12 cellular contexts compared by ENCODE assay signal in genomic region chr9:115058684-115059315, GRCh38. TPM values are rescaled to one million over a fixed set of nuclear protein-coding genes. Genes with fewer than 3 reads are reported as not detected.
DNase-seq lines count a peak whose midpoint lies in the region; ATAC-seq and TF ChIP-seq lines count a peak whose summit lies in the region.
"Had no signal": no experiment of that assay in that cellular context is flagged by ENCODE, and none has a peak within 500 bp of the region (broad histone marks: within the 10 kb centered on the region; RNA-seq: fewer than 3 reads in every experiment).

No MANE protein-coding gene starts in this region.

- peak overlapping the region in 1 of 2 donors; percentile 34 for H3K27ac ChIP-seq in thoracic aorta

- no peaks in the 10 kb centered on the region for H3K36me3 ChIP-seq in thoracic aorta

- H3K4me3 ChIP-seq in astrocyte of the cerebellum (ENCODE audit: low read depth, low read length) (no peak overlapping the region), thoracic aorta (no peak overlapping the region)

- in situ Hi-C loops in astrocyte of the cerebellum (cut with HindIII; ENCODE audit: low sequenced_read_pairs): no loop called here

- H3K4me1 ChIP-seq in thoracic aorta (ENCODE audit: control insufficient read depth in 1 of 2, low read depth in 2 of 2): peaks cover 27 to 49% of the 10 kb centered on the region in 2 donors

- TF ChIP-seq CTCF in astrocyte of the cerebellum (IDR thresholded peaks at IDR 0.05; ENCODE audit: low read depth, low read length, missing control alignments): no peak
- no peak for TF ChIP-seq CTCF in thoracic aorta (IDR thresholded peaks at IDR 0.05)

- DNase-seq in NOMO-1 treated with DMSO at 0.1 percent for 48 hours (lab: John Stamatoyannopoulos, UW; ENCODE audit: unreplicated experiment) (peak; percentile 4), NOMO-1 (lab: John Stamatoyannopoulos, UW; ENCODE audit: unreplicated experiment in 2 of 2) (no peak), astrocyte of the cerebellum (ENCODE audit: low read depth) (peak; percentile 31), glomerular visceral epithelial cell (ENCODE audit: extremely low spot score) (peak; percentile 18), thoracic aorta (ENCODE audit: low spot score) (no peak)
- DNase-seq: activated T-cell treated with anti-CD3 and anti-CD28 coated beads, Interleukin-2, amount 50 U/mL, for 4 hours; NCI-H1092 treated with DMSO at 0.1 percent for 48 hours had no signal

- no peaks in the 10 kb centered on the region for H3K9me3 ChIP-seq in thoracic aorta

- ATAC-seq in thoracic aorta (ENCODE audit: insufficient number of reproducible peaks, low FRiP score, low read depth) (peak; percentile 27), HG03439 (IDR thresholded peaks at IDR 0.05; ENCODE audit: unreplicated experiment) (no peak), HG03095 (IDR thresholded peaks at IDR 0.05; ENCODE audit: unreplicated experiment) (no peak), GM21390 (IDR thresholded peaks at IDR 0.05; ENCODE audit: unreplicated experiment) (no peak)
- ATAC-seq: activated CD4-positive, CD25-positive, alpha-beta regulatory T cell treated with anti-CD3 and anti-CD28 coated beads, Interleukin-2, amount 50 U/mL, for 24 hours; activated T-cell treated with anti-CD3 and anti-CD28 coated beads, Interleukin-2, amount 50 U/mL, for 4 hours had no signal

- H3K27me3 ChIP-seq in thoracic aorta (replicated peaks; ENCODE audit: insufficient read depth): no peaks in the 10 kb centered on the region

RNA-seq across cellular contexts. Expression of gene TNC, which starts 59.2 kb away (rescaled TPM):
- total RNA-seq in thoracic aorta: 100 to 1,000 TPM in 1 of 2 donors, 10 to 100 TPM in 1; 87.1 to 243 TPM
- total RNA-seq: G401 had no signal

Comparison
In these comparisons a context has a peak if more than half of its experiments do, and no peak if none do; other contexts are left out.
1. DNase-seq: peak in NOMO-1 treated with DMSO at 0.1 percent for 48 hours (single experiment), astrocyte of the cerebellum (single experiment) and glomerular visceral epithelial cell (single experiment); none in NOMO-1 (0 of 2) and thoracic aorta (single experiment).